10 cellular contexts compared by ENCODE assay signal in the genomic region with DNA sequence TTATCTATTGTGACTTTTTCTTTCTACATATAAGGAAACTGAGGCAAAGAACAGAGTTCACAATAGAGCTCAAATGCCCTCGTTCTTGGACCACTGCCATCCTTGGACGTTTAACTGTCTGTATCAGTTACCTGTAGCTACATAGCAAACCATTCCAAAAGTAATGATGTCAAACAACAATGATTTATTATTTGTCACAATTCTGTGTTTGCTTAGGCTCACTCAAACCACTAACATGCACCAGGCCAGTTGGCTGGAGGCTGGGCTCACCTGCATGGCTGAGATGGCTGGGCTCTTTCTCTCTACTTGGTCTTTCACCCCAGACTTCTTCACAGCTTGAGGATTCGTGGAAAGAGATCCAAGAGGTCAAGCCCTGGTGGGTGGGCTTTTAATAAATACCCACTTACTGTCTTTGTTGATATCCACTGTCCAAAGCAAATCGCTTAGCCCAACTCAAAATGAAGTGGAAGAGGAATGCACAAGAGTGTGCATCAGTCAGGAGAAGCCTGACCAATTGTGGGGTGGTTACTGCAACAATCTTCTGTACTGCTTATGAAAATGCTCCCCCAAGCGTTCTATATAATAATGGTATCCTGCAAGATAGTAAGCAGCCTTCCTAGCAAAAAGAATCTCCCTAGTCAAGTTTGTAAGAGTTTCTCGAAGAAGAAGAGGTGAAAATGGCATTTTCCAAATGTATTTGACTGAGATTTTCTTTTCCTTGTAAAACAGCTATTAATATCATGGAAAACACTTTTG.
DNase-seq lines count a peak whose midpoint lies in the region; ATAC-seq and TF ChIP-seq lines count a peak whose summit lies in the region.
"Had no signal": no experiment of that assay in that cellular context is flagged by ENCODE, and none has a peak within 500 bp of the region (broad histone marks: within the 10 kb centered on the region; RNA-seq: fewer than 3 reads in every experiment).

No MANE protein-coding gene starts in this region.

- H3K36me3 ChIP-seq in Karpas-422 (ENCODE audit: insufficient read depth, low read length) (no peaks in the 10 kb centered on the region), ovary (no peaks in the 10 kb centered on the region)
- H3K36me3 ChIP-seq: colonic mucosa, gastroesophageal sphincter had no signal

- H3K4me3 ChIP-seq in Karpas-422 (ENCODE audit: low read length) (no peak overlapping the region), fibroblast of villous mesenchyme (ENCODE audit: low read depth, low read length) (no peak overlapping the region), ovary (no peak overlapping the region)
- H3K4me3 ChIP-seq: colonic mucosa, gastroesophageal sphincter had no signal

- H3K27me3 ChIP-seq in Karpas-422 (ENCODE audit: low read length): no peaks in the 10 kb centered on the region; the same call in 1 of the 2 replicates
- no peaks in the 10 kb centered on the region for H3K27me3 ChIP-seq in ovary
- H3K27me3 ChIP-seq: colonic mucosa, gastroesophageal sphincter had no signal

- TF ChIP-seq CTCF in RWPE1 (conservative IDR thresholded peaks at IDR 0.05; ENCODE audit: low read depth): 0 out of 2 replicates have a peak, but pooled peaks have one; percentile 6
- peak; percentile 30 for TF ChIP-seq CTCF in fibroblast of villous mesenchyme (IDR thresholded peaks at IDR 0.05; ENCODE audit: insufficient read depth, low read depth, low read length)
- TF ChIP-seq CTCF in ovary (IDR thresholded peaks at IDR 0.05): no peak

- H3K9me2 ChIP-seq in Karpas-422 (replicated peaks; ENCODE audit: insufficient read depth, low read length): no peaks in the 10 kb centered on the region

- 81 to 83% (median 82%) methylated on average over 6 of the region's 6 CpGs for whole genome bisulfite sequencing in ovary, 3 donors

- POLR2A ChIA-PET in RWPE1 (lab: Yijun Ruan, JAX; ENCODE audit: low non-redundant PET): no interaction called here

- intact Hi-C loops in ovary (cut with DNase I): loop anchor here in 2 of 4 donors (5.0 kb wide), 1 partner anchor 609 kb away; no protein-coding TSS in a partner anchor

- ATAC-seq in HG02678 (IDR thresholded peaks at IDR 0.05; ENCODE audit: unreplicated experiment): no peak
- ATAC-seq: gastroesophageal sphincter had no signal

- CTCF ChIA-PET in RWPE1 (lab: Yijun Ruan, JAX): interaction anchor here (0.6 kb wide), 1 partner anchor 193 kb away, joined by 3 read pairs; no protein-coding TSS in a partner anchor

- H3K4me2 ChIP-seq in Karpas-422 (ENCODE audit: low read depth, low read length, poor library complexity, severe bottlenecking): no peak overlapping the region

- H3K4me1 ChIP-seq in Karpas-422 (ENCODE audit: low read length) (no peaks in the 10 kb centered on the region), ovary (ENCODE audit: insufficient read depth) (no peaks in the 10 kb centered on the region)
- H3K4me1 ChIP-seq: colonic mucosa had no signal

- no peak overlapping the region for H3K9ac ChIP-seq in Karpas-422 (ENCODE audit: low read length)

- TF ChIP-seq EP300 in ovary (IDR thresholded peaks at IDR 0.05): no peak

- H3K27ac ChIP-seq in Karpas-422 (ENCODE audit: low read length): no peak overlapping the region
- no peak overlapping the region for H3K27ac ChIP-seq in RWPE1
- no peak overlapping the region for H3K27ac ChIP-seq in ovary
- H3K27ac ChIP-seq: colonic mucosa had no signal

- H3K9me3 ChIP-seq in Karpas-422 (ENCODE audit: low read length) (no peaks in the 10 kb centered on the region), ovary (no peaks in the 10 kb centered on the region)
- H3K9me3 ChIP-seq: colonic mucosa, gastroesophageal sphincter had no signal

- DNase-seq in EH (ENCODE audit: low read depth) (peak; percentile 12), Karpas-422 (peak; percentile 48), RWPE1 (ENCODE audit: low spot score) (no peak), fibroblast of villous mesenchyme (ENCODE audit: low read depth) (no peak), ovary (no peak)
- no peak for DNase-seq in stimulated activated CD4-positive, alpha-beta T cell treated with anti-CD3 and anti-CD28 coated beads, Interleukin-4, amount 100 ng/mL, for 1 hour
- DNase-seq: colonic mucosa, T-helper 9 cell had no signal

- no peaks in the 10 kb centered on the region for H4K20me1 ChIP-seq in Karpas-422 (ENCODE audit: insufficient read depth, low read depth, low read length)

- H2AFZ ChIP-seq in Karpas-422 (ENCODE audit: low read length): no peak overlapping the region

- H3K79me2 ChIP-seq in Karpas-422 (ENCODE audit: low read length): no peaks in the 10 kb centered on the region

- TF ChIP-seq POLR2A in ovary (IDR thresholded peaks at IDR 0.05): no peak

Comparison
In these comparisons a context has a peak if more than half of its experiments do, and no peak if none do; other contexts are left out.
1. DNase-seq: peak in EH (single experiment) and Karpas-422 (single experiment); none in RWPE1 (single experiment), fibroblast of villous mesenchyme (single experiment), stimulated activated CD4-positive, alpha-beta T cell treated with anti-CD3 and anti-CD28 coated beads, Interleukin-4, amount 100 ng/mL, for 1 hour (single experiment) and ovary (0 of 5).
2. CTCF ChIP-seq: peak in RWPE1 (single experiment) and fibroblast of villous mesenchyme (single experiment); none in ovary (0 of 3).